Comparison of ENCODE assay signal across 15 cellular contexts in the genomic region with DNA sequence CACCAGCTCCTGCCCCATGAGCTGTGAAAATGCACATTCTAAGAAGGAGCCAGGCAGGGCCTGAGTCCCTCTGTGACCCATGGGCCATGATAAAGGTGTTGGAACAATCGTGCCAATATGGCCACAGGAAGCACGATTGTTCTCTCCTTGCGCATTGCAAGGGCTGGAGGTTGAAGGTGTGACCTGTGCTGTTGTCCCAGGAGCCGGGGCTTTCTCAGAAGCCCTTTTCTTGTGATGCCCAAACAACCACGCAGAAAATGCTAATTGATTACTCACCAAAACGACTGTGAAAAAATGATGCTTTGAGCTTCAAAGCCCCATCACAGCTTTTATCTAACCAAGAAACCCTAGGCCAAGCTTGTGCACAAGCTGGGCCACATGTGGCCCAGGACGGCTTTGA. TPM values are rescaled to one million over a fixed set of nuclear protein-coding genes. Genes with fewer than 3 reads are reported as not detected.
DNase-seq lines count a peak whose midpoint lies in the region; FAIRE-seq and TF ChIP-seq lines count a peak whose summit lies in the region.
"Had no signal": no experiment of that assay in that cellular context is flagged by ENCODE, and none has a peak within 500 bp of the region (broad histone marks: within the 10 kb centered on the region; RNA-seq: fewer than 3 reads in every experiment).

No MANE protein-coding gene starts in this region.

- H3K4me1 Mint-ChIP-seq in activated CD4-positive, alpha-beta T cell treated with anti-CD3 and anti-CD28 coated beads, Interleukin-2, amount 10 ng/mL, durations not matched to agents 24 days and 14 days: peaks cover 18% of the 10 kb centered on the region
- peaks cover 17% of the 10 kb centered on the region for H3K4me1 Mint-ChIP-seq in activated T-helper 1 cell treated with anti-CD3 and anti-CD28 coated beads, Interleukin-12 subunit alpha, Interleukin-12 subunit beta, Interleukin-2, Interleukin-4 antibody, amounts not matched to agents 30 ng/mL and 10 ng/mL and 1 ng/mL, durations not matched to agents 14 hours and 24 hours and 36 hours (ENCODE audit: low read depth)
- H3K4me1 Mint-ChIP-seq: B cell had no signal

- no peaks in the 10 kb centered on the region for H3K36me3 ChIP-seq in neuronal stem cell (replicated peaks in 1 of 2; ENCODE audit: control insufficient read depth in 2 of 2, insufficient read depth in 2 of 2, low read length in 2 of 2)

- H4K91ac ChIP-seq in neuronal stem cell (ENCODE audit: low read depth, low read length, poor library complexity): no peak overlapping the region

- FAIRE-seq in GM12892 (lab: Jason Lieb, UNC): peak; percentile 73
- FAIRE-seq: A204.1, H54 had no signal

- H3K9ac ChIP-seq in neuronal stem cell (ENCODE audit: low read depth, low read length, poor library complexity): no peak overlapping the region
- H3K9ac ChIP-seq: GM23248 had no signal

- H2AK5ac ChIP-seq in neuronal stem cell (ENCODE audit: low read depth, low read length): no peak overlapping the region

- H2BK15ac ChIP-seq in neuronal stem cell (ENCODE audit: low read length): no peak overlapping the region

- no peak overlapping the region for H2BK120ac ChIP-seq in neuronal stem cell (ENCODE audit: low read depth, low read length)

- H2AFZ ChIP-seq in neuronal stem cell (ENCODE audit: low read length): peak overlapping the region; percentile 80
- H2AFZ ChIP-seq: GM23248 had no signal

- H3K4ac ChIP-seq in neuronal stem cell (ENCODE audit: low read length): no peak overlapping the region

- H3K36me3 Mint-ChIP-seq in activated CD4-positive, alpha-beta T cell treated with anti-CD3 and anti-CD28 coated beads, Interleukin-2, amount 10 ng/mL, durations not matched to agents 24 days and 14 days (ENCODE audit: low read depth): no peaks in the 10 kb centered on the region
- H3K36me3 Mint-ChIP-seq in activated T-helper 1 cell treated with anti-CD3 and anti-CD28 coated beads, Interleukin-12 subunit alpha, Interleukin-12 subunit beta, Interleukin-2, Interleukin-4 antibody, amounts not matched to agents 30 ng/mL and 10 ng/mL and 1 ng/mL, durations not matched to agents 14 hours and 24 hours and 36 hours (ENCODE audit: low read depth): no peaks in the 10 kb centered on the region

- no peak overlapping the region for H2BK5ac ChIP-seq in neuronal stem cell (ENCODE audit: low read length)

- peaks cover 0 to 1% of the 10 kb centered on the region in 2 donors for H3K9me3 ChIP-seq in neuronal stem cell (replicated peaks in 1 of 2; ENCODE audit: control insufficient read depth in 2 of 2, insufficient read depth in 1 of 2, low read depth in 1 of 2, low read length in 2 of 2)

- H3K14ac ChIP-seq in neuronal stem cell (ENCODE audit: low read length): no peak overlapping the region

- H3K27ac Mint-ChIP-seq in activated CD4-positive, alpha-beta T cell treated with anti-CD3 and anti-CD28 coated beads, Interleukin-2, amount 10 ng/mL, durations not matched to agents 24 days and 14 days: peak overlapping the region; percentile 81
- H3K27ac Mint-ChIP-seq in activated T-helper 1 cell treated with anti-CD3 and anti-CD28 coated beads, Interleukin-12 subunit alpha, Interleukin-12 subunit beta, Interleukin-2, Interleukin-4 antibody, amounts not matched to agents 30 ng/mL and 10 ng/mL and 1 ng/mL, durations not matched to agents 14 hours and 24 hours and 36 hours: peak overlapping the region; percentile 88
- H3K27ac Mint-ChIP-seq: B cell; CD4-positive, alpha-beta T cell had no signal

- DNase-seq in activated CD4-positive, alpha-beta T cell treated with anti-CD3 and anti-CD28 coated beads, Interleukin-2, amount 10 ng/mL, durations not matched to agents 24 days and 14 days: no peak
- DNase-seq in activated CD4-positive, alpha-beta T cell treated with anti-CD3 and anti-CD28 coated beads, Interleukin-2, amount 50 U/mL, for 4 hours: no peak
- DNase-seq in GM12892 (ENCODE audit: insufficient read length) (no peak), neuronal stem cell (ENCODE audit: low spot score) (no peak), amygdala (lab: John Stamatoyannopoulos, UW) (no peak), NAMALWA (ENCODE audit: low spot score) (no peak)
- DNase-seq in activated T-helper 1 cell treated with anti-CD3 and anti-CD28 coated beads, Interleukin-12 subunit alpha, Interleukin-12 subunit beta, Interleukin-2, Interleukin-4 antibody, amounts not matched to agents 30 ng/mL and 10 ng/mL and 1 ng/mL, durations not matched to agents 14 hours and 24 hours and 36 hours (ENCODE audit: low spot score): no peak
- DNase-seq: C1 segment of cervical spinal cord; CD4-positive, alpha-beta T cell; DMS79; GM23248 had no signal

- intact Hi-C loops in activated CD4-positive, alpha-beta T cell treated with anti-CD3 and anti-CD28 coated beads, Interleukin-2, amount 10 ng/mL, durations not matched to agents 24 days and 14 days (cut with micrococcal nuclease): loop anchor here (5.0 kb wide), 1 partner anchor 34 kb away; a partner anchor contains a TSS
- intact Hi-C loops in activated T-helper 1 cell treated with anti-CD3 and anti-CD28 coated beads, Interleukin-12 subunit alpha, Interleukin-12 subunit beta, Interleukin-2, Interleukin-4 antibody, amounts not matched to agents 30 ng/mL and 10 ng/mL and 1 ng/mL, durations not matched to agents 14 hours and 24 hours and 36 hours (cut with micrococcal nuclease): no loop called here

- no peak overlapping the region for H3K4me3 Mint-ChIP-seq in activated CD4-positive, alpha-beta T cell treated with anti-CD3 and anti-CD28 coated beads, Interleukin-2, amount 10 ng/mL, durations not matched to agents 24 days and 14 days
- no peak overlapping the region for H3K4me3 Mint-ChIP-seq in activated T-helper 1 cell treated with anti-CD3 and anti-CD28 coated beads, Interleukin-12 subunit alpha, Interleukin-12 subunit beta, Interleukin-2, Interleukin-4 antibody, amounts not matched to agents 30 ng/mL and 10 ng/mL and 1 ng/mL, durations not matched to agents 14 hours and 24 hours and 36 hours
- H3K4me3 Mint-ChIP-seq: B cell; CD4-positive, alpha-beta T cell had no signal

- H3K27ac ChIP-seq in neuronal stem cell (replicated peaks; ENCODE audit: low read length): no peak overlapping the region
- H3K27ac ChIP-seq: GM23248 had no signal

- no peaks in the 10 kb centered on the region for H3K79me1 ChIP-seq in neuronal stem cell (ENCODE audit: low read depth, low read length)

- no peaks in the 10 kb centered on the region for H3K9me3 Mint-ChIP-seq in activated CD4-positive, alpha-beta T cell treated with anti-CD3 and anti-CD28 coated beads, Interleukin-2, amount 10 ng/mL, durations not matched to agents 24 days and 14 days
- H3K9me3 Mint-ChIP-seq in activated T-helper 1 cell treated with anti-CD3 and anti-CD28 coated beads, Interleukin-12 subunit alpha, Interleukin-12 subunit beta, Interleukin-2, Interleukin-4 antibody, amounts not matched to agents 30 ng/mL and 10 ng/mL and 1 ng/mL, durations not matched to agents 14 hours and 24 hours and 36 hours: no peaks in the 10 kb centered on the region
- H3K9me3 Mint-ChIP-seq: CD4-positive, alpha-beta T cell had no signal

- no CpG with 5 or more reads among the region's 7 CpGs for WGBS in neuronal stem cell (ENCODE audit: extremely low coverage in 2 of 2, insufficient read length in 2 of 2, insufficient replicate concordance in 1 of 2), 2 donors

- no peak overlapping the region for H3K4me2 ChIP-seq in neuronal stem cell (ENCODE audit: insufficient read depth, low read length, poor library complexity, severe bottlenecking)

- peaks cover 0 to 5% (median 0%) of the 10 kb centered on the region in 3 experiments for H3K27me3 ChIP-seq in neuronal stem cell (ENCODE audit: control insufficient read depth in 3 of 3, insufficient read depth in 3 of 3, low read depth in 1 of 3, low read length in 3 of 3)

- TF ChIP-seq POLR2A in GM12892 (IDR thresholded peaks at IDR 0.05; ENCODE audit: low read depth, low read length): no peak

- peaks cover 2 to 18% of the 10 kb centered on the region in 2 donors for H3K4me1 ChIP-seq in neuronal stem cell (ENCODE audit: control insufficient read depth in 2 of 2, insufficient read depth in 1 of 2, low read depth in 1 of 2, low read length in 2 of 2)

- H4K8ac ChIP-seq in neuronal stem cell (ENCODE audit: low read depth, low read length): no peak overlapping the region

- no peak overlapping the region for H3K23ac ChIP-seq in neuronal stem cell (ENCODE audit: low read depth, low read length, poor library complexity)

- H3K18ac ChIP-seq in neuronal stem cell (ENCODE audit: low read length): no peak overlapping the region

- no peak overlapping the region for H2BK12ac ChIP-seq in neuronal stem cell (ENCODE audit: low read length)

- no peaks in the 10 kb centered on the region for H3K27me3 Mint-ChIP-seq in activated CD4-positive, alpha-beta T cell treated with anti-CD3 and anti-CD28 coated beads, Interleukin-2, amount 10 ng/mL, durations not matched to agents 24 days and 14 days
- no peaks in the 10 kb centered on the region for H3K27me3 Mint-ChIP-seq in activated T-helper 1 cell treated with anti-CD3 and anti-CD28 coated beads, Interleukin-12 subunit alpha, Interleukin-12 subunit beta, Interleukin-2, Interleukin-4 antibody, amounts not matched to agents 30 ng/mL and 10 ng/mL and 1 ng/mL, durations not matched to agents 14 hours and 24 hours and 36 hours (ENCODE audit: insufficient read depth)
- H3K27me3 Mint-ChIP-seq: B cell; CD4-positive, alpha-beta T cell had no signal

- no peak overlapping the region for H3K4me3 ChIP-seq in neuronal stem cell (ENCODE audit: low read length in 2 of 2)
- H3K4me3 ChIP-seq: GM12878, GM23248 had no signal

RNA-seq across cellular contexts. Expression of a gene that starts 33.8 kb away (rescaled TPM):
- 25.9 and 27.3 TPM in 2 replicates for total RNA-seq in activated CD4-positive, alpha-beta T cell treated with anti-CD3 and anti-CD28 coated beads, Interleukin-2, amount 10 ng/mL, durations not matched to agents 24 days and 14 days
- 16.1 TPM for polyA plus RNA-seq in GM12892 (2012; ENCODE audit: missing spikeins)
- total RNA-seq in activated T-helper 1 cell treated with anti-CD3 and anti-CD28 coated beads, Interleukin-12 subunit alpha, Interleukin-12 subunit beta, Interleukin-2, Interleukin-4 antibody, amounts not matched to agents 30 ng/mL and 10 ng/mL and 1 ng/mL, durations not matched to agents 14 hours and 24 hours and 36 hours: 24.6 and 26.6 TPM in 2 replicates
- polyA plus RNA-seq in neuronal stem cell (2013, experiment 1 of 2): 78.8 TPM
- polyA plus RNA-seq in neuronal stem cell (2013, experiment 2 of 2): 73.4 TPM

RNA-seq across cellular contexts. Expression of a gene that starts 48.2 kb away (rescaled TPM):
- 66.3 and 70.2 TPM in 2 replicates for total RNA-seq in activated CD4-positive, alpha-beta T cell treated with anti-CD3 and anti-CD28 coated beads, Interleukin-2, amount 10 ng/mL, durations not matched to agents 24 days and 14 days
- 25.7 TPM for polyA plus RNA-seq in GM12892 (2012; ENCODE audit: missing spikeins)
- 56.4 and 63.8 TPM in 2 replicates for total RNA-seq in activated T-helper 1 cell treated with anti-CD3 and anti-CD28 coated beads, Interleukin-12 subunit alpha, Interleukin-12 subunit beta, Interleukin-2, Interleukin-4 antibody, amounts not matched to agents 30 ng/mL and 10 ng/mL and 1 ng/mL, durations not matched to agents 14 hours and 24 hours and 36 hours
- 136 TPM for polyA plus RNA-seq in neuronal stem cell (2013, experiment 1 of 2)
- polyA plus RNA-seq in neuronal stem cell (2013, experiment 2 of 2): 138 TPM
